Comparison of ENCODE assay signal across 8 cellular contexts in genomic region chr13:45119990-45120864, GRCh38. TPM values are rescaled to one million over a fixed set of nuclear protein-coding genes. Genes with fewer than 3 reads are reported as not detected.
DNase-seq lines count a peak whose midpoint lies in the region; ATAC-seq, FAIRE-seq and TF ChIP-seq lines count a peak whose summit lies in the region.

TSS of gene GTF2F2 (plus strand) at chr13:45120510. CDS start at chr13:45120656, 146 bp downstream.

- H3K4me3 ChIP-seq in ACC112 (ENCODE audit: low read depth, low read length) (peak within 1 kb of the TSS; percentile 89), bronchial epithelial cell (ENCODE audit: low read depth, low read length) (peak within 1 kb of the TSS; percentile 64), smooth muscle cell (peak within 1 kb of the TSS; percentile 79)

- peak within 1 kb of the TSS; percentile 86 for H3K4me2 ChIP-seq in smooth muscle cell

- no peak for FAIRE-seq in bronchial epithelial cell (lab: Jason Lieb, UNC)

- peak within 1 kb of the TSS; percentile 90 for H3K9ac ChIP-seq in smooth muscle cell (ENCODE audit: low read depth)

- no peaks in the 10 kb centered on the region for H3K27me3 ChIP-seq in ACC112 (ENCODE audit: insufficient read depth, low read length)
- no peaks in the 10 kb centered on the region for H3K27me3 ChIP-seq in bronchial epithelial cell (ENCODE audit: control insufficient read depth, insufficient read depth, low read length)
- H3K27me3 ChIP-seq in smooth muscle cell (ENCODE audit: low read depth), result no peaks in the 10 kb centered on the region

- H3K27ac ChIP-seq in ACC112 (ENCODE audit: low read depth, low read length) (peak within 1 kb of the TSS; percentile 62), VCaP (peak within 1 kb of the TSS; percentile 82), smooth muscle cell (ENCODE audit: low read depth) (peak within 1 kb of the TSS; percentile 92)

- no peaks in the 10 kb centered on the region for H3K27me3 Mint-ChIP-seq in immature natural killer cell (ENCODE audit: low read depth in 3 of 3)

- H3K4me1 ChIP-seq in ACC112 (ENCODE audit: control insufficient read depth, insufficient read depth, low read length, unreplicated experiment) (peaks cover 7% of the 10 kb centered on the region), smooth muscle cell (ENCODE audit: low read depth) (peaks cover 9% of the 10 kb centered on the region)

- H3K79me2 ChIP-seq in ACC112 (ENCODE audit: control insufficient read depth, insufficient read depth, low read length, unreplicated experiment) (peaks cover 46% of the 10 kb centered on the region), smooth muscle cell (ENCODE audit: low read depth) (peaks cover 49% of the 10 kb centered on the region)

- H3K9me3 Mint-ChIP-seq in immature natural killer cell, result no peaks in the 10 kb centered on the region

- no peaks in the 10 kb centered on the region for H3K9me3 ChIP-seq in smooth muscle cell (replicated peaks; ENCODE audit: low read depth)

- H4K20me1 ChIP-seq in smooth muscle cell (ENCODE audit: low read depth), result peaks cover 15% of the 10 kb centered on the region

- peak; percentile 84 for DNase-seq in NCI-H2227 (lab: John Stamatoyannopoulos, UW; ENCODE audit: unreplicated experiment)
- DNase-seq in bronchial epithelial cell (ENCODE audit: low read depth), result peak; percentile 80
- peak; percentile 87 to 89 (median 88) for DNase-seq in immature natural killer cell
- DNase-seq in smooth muscle cell (lab: John Stamatoyannopoulos, UW; ENCODE audit: unreplicated experiment), result peak; percentile 66

- peaks cover 7 to 8% of the 10 kb centered on the region in 2 donors for H3K4me1 Mint-ChIP-seq in immature natural killer cell

- WGBS in smooth muscle cell (ENCODE audit: low lambda C conversion rate), result 2% methylated on average over 52 of the region's 53 CpGs

- peak; percentile 77 for ATAC-seq in GM18868 (IDR thresholded peaks at IDR 0.05; ENCODE audit: unreplicated experiment)
- ATAC-seq in HG03103 (IDR thresholded peaks at IDR 0.05; ENCODE audit: low read depth, unreplicated experiment), result peak; percentile 71

- no peak within 1 kb of the TSS for H3K27ac Mint-ChIP-seq in immature natural killer cell

- H2AFZ ChIP-seq in ACC112 (ENCODE audit: low read length, unreplicated experiment), result peak within 1 kb of the TSS; percentile 98
- peak within 1 kb of the TSS; percentile 93 for H2AFZ ChIP-seq in smooth muscle cell (ENCODE audit: low read depth)

- no peaks in the 10 kb centered on the region for H3F3A ChIP-seq in smooth muscle cell (ENCODE audit: low read depth)

- no peak for TF ChIP-seq CTCF in VCaP (conservative IDR thresholded peaks at IDR 0.05)
- TF ChIP-seq CTCF in bronchial epithelial cell (IDR thresholded peaks at IDR 0.05; ENCODE audit: insufficient read depth, low read length, severe bottlenecking), result no peak
- TF ChIP-seq CTCF in smooth muscle cell (IDR thresholded peaks at IDR 0.05; ENCODE audit: borderline replicate concordance, insufficient read depth, poor library complexity, severe bottlenecking), result no peak

- H3K36me3 Mint-ChIP-seq in immature natural killer cell, result no peaks in the 10 kb centered on the region

- H3K36me3 ChIP-seq in ACC112 (ENCODE audit: insufficient read depth, low read length) (no peaks in the 10 kb centered on the region), bronchial epithelial cell (ENCODE audit: control insufficient read depth, insufficient read depth, low read length) (peaks cover 3% of the 10 kb centered on the region), smooth muscle cell (ENCODE audit: low read depth) (no peaks in the 10 kb centered on the region)

- no peak within 1 kb of the TSS for H3K4me3 Mint-ChIP-seq in immature natural killer cell

RNA-seq across cellular contexts. Expression of gene GTF2F2, which starts in this region (rescaled TPM):
- total RNA-seq in bronchial epithelial cell, result 33.4 and 42.4 TPM in 2 replicates
- polyA plus RNA-seq in immature natural killer cell, result 1 to 10 TPM; 4.5 to 9.4 (median 9.3) TPM
- 25.3 and 28.1 TPM in 2 replicates for total RNA-seq in smooth muscle cell
- polyA plus RNA-seq in smooth muscle cell, result 11.2 and 14.6 TPM in 2 replicates

Comparison
In these comparisons a context has a peak if more than half of its experiments do, and no peak if none do; other contexts are left out.
1. Peak in every context shown above with its lines: DNase-seq, ATAC-seq, H3K4me3 ChIP-seq and H3K27ac ChIP-seq.